Comparison of ENCODE assay signal across 16 cellular contexts in the genomic region with DNA sequence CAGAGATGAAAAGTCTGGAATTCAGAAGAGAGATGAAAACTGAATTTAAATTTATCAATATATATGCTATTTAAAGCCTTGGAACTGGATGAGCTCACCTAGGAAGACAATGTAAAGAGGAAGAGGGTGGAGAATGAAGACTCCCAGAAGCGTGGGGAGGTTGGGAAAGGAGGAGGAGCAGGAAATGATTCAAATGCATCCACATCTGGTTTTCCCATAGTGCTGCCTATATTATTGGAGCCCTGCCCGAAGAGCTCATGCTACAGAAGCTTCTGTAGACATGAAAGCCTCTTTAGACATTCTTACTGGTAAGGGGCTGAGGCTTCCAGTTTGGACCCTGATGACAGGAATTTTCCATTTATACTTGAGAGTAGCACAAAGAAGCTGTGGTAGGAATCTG. TPM values are rescaled to one million over a fixed set of nuclear protein-coding genes. Genes with fewer than 3 reads are reported as not detected.
A peak's percentile ranks its signal among the peaks of the same experiment; 100 is the strongest.
DNase-seq lines count a peak whose midpoint lies in the region; ATAC-seq, FAIRE-seq and TF ChIP-seq lines count a peak whose summit lies in the region.
"Had no signal": no experiment of that assay in that cellular context is flagged by ENCODE, and none has a peak within 500 bp of the region (broad histone marks: within the 10 kb centered on the region; RNA-seq: fewer than 3 reads in every experiment).

No MANE protein-coding gene starts in this region.

- no peak for ATAC-seq in HG02852 (IDR thresholded peaks at IDR 0.05; ENCODE audit: unreplicated experiment)
- ATAC-seq: T-helper 17 cell had no signal

- WGBS in ovary, 3 donors: 81 to 93% (median 92%) methylated on average over 2 of the region's 2 CpGs

- DNase-seq in A172 (ENCODE audit: low spot score): peak; percentile 51
- DNase-seq in H54 (ENCODE audit: insufficient read length, low spot score): no peak
- DNase-seq in amniotic epithelial cell (ENCODE audit: low read depth): peak; percentile 68
- peak; percentile 66 for DNase-seq in fibroblast of villous mesenchyme (ENCODE audit: low read depth)
- DNase-seq in HuH-7 (ENCODE audit: low spot score): no peak
- no peak for DNase-seq in activated effector memory CD4-positive, alpha-beta T cell treated with Interleukin-2 at 50 U/mL for 16 hours
- DNase-seq in ovary: no peak
- DNase-seq: activated naive CD4-positive, alpha-beta T cell; central memory CD4-positive, alpha-beta T cell; naive B cell; NCI-H1048; NCI-H2171; stimulated activated CD4-positive, alpha-beta T cell treated with anti-CD3 and anti-CD28 coated beads, Interleukin-15, amount 100 ng/mL, for 24 hours; T-helper 17 cell; uterus had no signal

- TF ChIP-seq POLR2A in H54 (IDR thresholded peaks at IDR 0.05; ENCODE audit: low read depth, low read length) (no peak), ovary (IDR thresholded peaks at IDR 0.05) (no peak)

- H3K4me3 ChIP-seq in fibroblast of villous mesenchyme (ENCODE audit: low read depth, low read length) (no peak overlapping the region), ovary (no peak overlapping the region)
- H3K4me3 ChIP-seq: uterus had no signal

- H3K9me3 ChIP-seq in ovary: no peaks in the 10 kb centered on the region
- H3K9me3 ChIP-seq: uterus had no signal

- no peaks in the 10 kb centered on the region for H3K27me3 ChIP-seq in ovary
- H3K27me3 ChIP-seq: uterus had no signal

- no peak for TF ChIP-seq EP300 in ovary (IDR thresholded peaks at IDR 0.05)

- peaks cover 5% of the 10 kb centered on the region for H3K4me1 ChIP-seq in ovary (ENCODE audit: insufficient read depth)

- no peak for TF ChIP-seq CTCF in fibroblast of villous mesenchyme (IDR thresholded peaks at IDR 0.05; ENCODE audit: insufficient read depth, low read depth, low read length)
- no peak for TF ChIP-seq CTCF in ovary (IDR thresholded peaks at IDR 0.05)

- H3K27ac ChIP-seq in ovary: no peak overlapping the region
- H3K27ac ChIP-seq: uterus had no signal

- H3K36me3 ChIP-seq in ovary: no peaks in the 10 kb centered on the region
- H3K36me3 ChIP-seq: uterus had no signal

- FAIRE-seq in H54 (lab: Jason Lieb, UNC): peak; percentile 30

- intact Hi-C loops in ovary (cut with DNase I): no loop called here

RNA-seq across cellular contexts. Expression of a gene that starts 19.2 kb away (rescaled TPM):
- total RNA-seq in A172 (2014; rRNA removed; shearing (Covaris generic)): 0.05 TPM in 1 of 2 replicates, not detected in the other
- total RNA-seq in fibroblast of villous mesenchyme (1.7 and 3.9 TPM in 2 replicates), ovary (10 to 100 TPM; 17.4 to 62.7 (median 25.5) TPM)
- polyA plus RNA-seq in ovary: 10 to 100 TPM; 11.6 to 14.9 TPM

Comparison
In these comparisons a context has a peak if more than half of its experiments do, and no peak if none do; other contexts are left out.
1. DNase-seq: peak in A172 (single experiment), amniotic epithelial cell (single experiment) and fibroblast of villous mesenchyme (single experiment); none in H54 (single experiment), HuH-7 (single experiment), activated effector memory CD4-positive, alpha-beta T cell treated with Interleukin-2 at 50 U/mL for 16 hours (single experiment) and ovary (0 of 5).